ENCODE assay signal across 20 cellular contexts in genomic region chr19:34165295-34165738, GRCh38. TPM values are rescaled to one million over a fixed set of nuclear protein-coding genes. Genes with fewer than 3 reads are reported as not detected.
DNase-seq lines count a peak whose midpoint lies in the region; ATAC-seq, FAIRE-seq and TF ChIP-seq lines count a peak whose summit lies in the region.
"Had no signal": no experiment of that assay in that cellular context is flagged by ENCODE, and none has a peak within 500 bp of the region (broad histone marks: within the 10 kb centered on the region; RNA-seq: fewer than 3 reads in every experiment).

No MANE protein-coding gene starts in this region.

- intact Hi-C loops in right lobe of liver (cut with DNase I) (no loop called here), HepG2 (cut with micrococcal nuclease; ENCODE audit: unreplicated experiment) (no loop called here), K562 (cut with micrococcal nuclease) (no loop called here), upper lobe of right lung (cut with DNase I) (no loop called here)

- H3K27ac ChIP-seq in right lobe of liver: no peak overlapping the region
- no peak overlapping the region for H3K27ac ChIP-seq in HepG2 (ENCODE audit: extremely low read length, insufficient read depth, low read length)
- peak overlapping the region; percentile 63; the same call in 2 of the 3 replicates for H3K27ac ChIP-seq in K562 (ENCODE audit: extremely low read depth, low read depth, low read length)
- no peak overlapping the region for H3K27ac ChIP-seq in upper lobe of right lung
- H3K27ac ChIP-seq: GM23248 had no signal

- H3K4me1 ChIP-seq in right lobe of liver (peaks cover 0 to under 1% (median 0%) of the 10 kb centered on the region in 4 donors), HepG2 (ENCODE audit: insufficient read depth, low read length) (peaks cover 5% of the 10 kb centered on the region), K562 (replicated peaks in 1 of 2; ENCODE audit: control insufficient read depth in 2 of 2, insufficient read depth in 2 of 2, low read length in 2 of 2) (peaks cover 10 to 16% of the 10 kb centered on the region in 2 experiments), upper lobe of right lung (no peaks in the 10 kb centered on the region)

- ATAC-seq in right lobe of liver: peak; percentile 19 to 51 (median 32)
- no peak for ATAC-seq in HepG2
- peak; percentile 75 for ATAC-seq in K562
- peak; percentile 87 for ATAC-seq in upper lobe of right lung
- no peak for ATAC-seq in HG02840 (IDR thresholded peaks at IDR 0.05; ENCODE audit: low FRiP score, unreplicated experiment)
- ATAC-seq: CD8-positive, alpha-beta T cell; HCT116 had no signal

- no peak for DNase-seq in right lobe of liver
- DNase-seq in HepG2 (ENCODE audit: low spot score): no peak
- DNase-seq in SKM-1 (lab: John Stamatoyannopoulos, UW; ENCODE audit: unreplicated experiment): peak; percentile 30
- DNase-seq in K562 (ENCODE audit: extremely low read depth in 1 of 4, low spot score in 3 of 4): peak in 2 of 4 experiments; percentile 41 to 56
- DNase-seq in upper lobe of right lung: no peak
- DNase-seq in NCI-H446 treated with DMSO at 0.1 percent for 48 hours (lab: John Stamatoyannopoulos, UW): no peak
- DNase-seq in GDM1 (lab: John Stamatoyannopoulos, UW): no peak
- DNase-seq: 8988T; CD8-positive, alpha-beta T cell; DMS79; GM23248; MM.1S; NCI-H1417 treated with DMSO at 0.1 percent for 48 hours; NCI-H2029; NCI-H510A; NCI-H82; SHP77 had no signal

- no peak for TF ChIP-seq CTCF in right lobe of liver (IDR thresholded peaks at IDR 0.05)
- no peak for TF ChIP-seq CTCF in HepG2 (CRISPR knock-in tag; IDR thresholded peaks at IDR 0.05)
- TF ChIP-seq CTCF in K562 (IDR thresholded peaks at IDR 0.05 in 2 of 3, conservative IDR thresholded peaks at IDR 0.05 in 1 of 3; ENCODE audit: insufficient read depth in 2 of 3, low read depth in 1 of 3, low read length in 3 of 3): no peak
- TF ChIP-seq CTCF in upper lobe of right lung (IDR thresholded peaks at IDR 0.05): no peak

- FAIRE-seq in HepG2 (lab: Jason Lieb, UNC) (no peak), K562 (lab: Jason Lieb, UNC) (peak; percentile 32)
- FAIRE-seq: D721Med had no signal

- CTCF ChIA-PET in HepG2 (lab: Yijun Ruan, JAX; ENCODE audit: low intra/inter-chr PET ratio, low total read pairs) (no interaction called here), K562 (lab: Yijun Ruan, JAX; ENCODE audit: low intra/inter-chr PET ratio) (interaction anchor here (0.6 kb wide), 1 partner anchor 14 kb away, joined by 4 read pairs; no protein-coding TSS in a partner anchor)

- H3K36me3 ChIP-seq in right lobe of liver (no peaks in the 10 kb centered on the region), HepG2 (replicated peaks in 1 of 2; ENCODE audit: control insufficient read depth in 1 of 2, insufficient read depth in 2 of 2, low read length in 2 of 2) (no peaks in the 10 kb centered on the region), K562 (ENCODE audit: control insufficient read depth, insufficient read depth, low read length) (no peaks in the 10 kb centered on the region), upper lobe of right lung (no peaks in the 10 kb centered on the region)

- no TSS peak for BruUV-seq in HepG2 (replicated peaks; lab: Mats Ljungman, UMichigan)
- no TSS peak for BruUV-seq in K562 (replicated peaks; lab: Mats Ljungman, UMichigan)

- TF ChIP-seq POLR2A in right lobe of liver (IDR thresholded peaks at IDR 0.05) (no peak), HepG2 (IDR thresholded peaks at IDR 0.05; ENCODE audit: insufficient read depth in 1 of 2, low read depth in 2 of 2, low read length in 2 of 2) (no peak), K562 (conservative IDR thresholded peaks at IDR 0.05) (no peak)

- no peak for TF ChIP-seq EP300 in HepG2 (IDR thresholded peaks at IDR 0.05; ENCODE audit: low read depth in 2 of 2, low read length in 2 of 2)
- TF ChIP-seq EP300 in HepG2 (CRISPR knock-in tag; IDR thresholded peaks at IDR 0.05; ENCODE audit: borderline replicate concordance): no peak
- peak; percentile 33; the same call in 1 of the 2 replicates for TF ChIP-seq EP300 in K562 (IDR thresholded peaks at IDR 0.05; ENCODE audit: low read length)

- H3K4me3 ChIP-seq in right lobe of liver: no peak overlapping the region
- no peak overlapping the region for H3K4me3 ChIP-seq in HepG2 (replicated peaks in 1 of 3; ENCODE audit: insufficient read depth in 1 of 3, low read depth in 2 of 3, low read length in 3 of 3)
- H3K4me3 ChIP-seq in K562: no peak overlapping the region
- no peak overlapping the region for H3K4me3 ChIP-seq in upper lobe of right lung
- H3K4me3 ChIP-seq: GM23248 had no signal

- TF ChIP-seq RAD21 in HepG2 (CRISPR knock-in tag; IDR thresholded peaks at IDR 0.05) (no peak), K562 (CRISPR knock-in tag; conservative IDR thresholded peaks at IDR 0.05 in 1 of 2, IDR thresholded peaks at IDR 0.05 in 1 of 2) (no peak)

- H3K4me2 ChIP-seq in HepG2 (ENCODE audit: low read depth, low read length) (no peak overlapping the region), K562 (ENCODE audit: insufficient read depth, low read length) (no peak overlapping the region)

- H4K20me1 ChIP-seq in HepG2 (ENCODE audit: insufficient read depth, low read length) (no peaks in the 10 kb centered on the region), K562 (replicated peaks; ENCODE audit: control insufficient read depth, insufficient read depth, low read length) (no peaks in the 10 kb centered on the region)

- WGBS in right lobe of liver (ENCODE audit: insufficient coverage, low coverage, low lambda C conversion rate, missing lambda C conversion rate): 54% methylated on average over 6 of the region's 8 CpGs
- 50% methylated on average over 8 of the region's 8 CpGs for WGBS in HepG2 (ENCODE audit: low lambda C conversion rate)
- 18% methylated on average over 8 of the region's 8 CpGs for WGBS in K562 (ENCODE audit: insufficient coverage, low coverage, missing lambda C conversion rate)

- H2AFZ ChIP-seq in HepG2 (ENCODE audit: low read length) (no peak overlapping the region), K562 (ENCODE audit: low read depth, low read length) (peak overlapping the region; percentile 96)
- H2AFZ ChIP-seq: GM23248 had no signal

- H3K9me3 ChIP-seq in right lobe of liver (no peaks in the 10 kb centered on the region), HepG2 (ENCODE audit: low read length) (no peaks in the 10 kb centered on the region), K562 (replicated peaks; ENCODE audit: control insufficient read depth, insufficient read depth, low read depth, low read length) (no peaks in the 10 kb centered on the region), upper lobe of right lung (no peaks in the 10 kb centered on the region)

- in situ Hi-C loops in HepG2 (cut with HindIII; ENCODE audit: extremely low pct_ligation_motif_present, low pct_unique_long_range_greater_than_20kb): no loop called here
- in situ Hi-C loops in K562 (cut with MboI): no loop called here

- no peak overlapping the region for H3K9ac ChIP-seq in HepG2 (ENCODE audit: insufficient read depth, low read depth, low read length)
- no peak overlapping the region for H3K9ac ChIP-seq in K562 (ENCODE audit: insufficient read depth in 1 of 2, low read depth in 2 of 2, low read length in 2 of 2)
- H3K9ac ChIP-seq: GM23248 had no signal

- H3K27me3 ChIP-seq in right lobe of liver (no peaks in the 10 kb centered on the region), HepG2 (ENCODE audit: control insufficient read depth in 1 of 2, insufficient read depth in 2 of 2, low read length in 2 of 2) (no peaks in the 10 kb centered on the region), K562 (ENCODE audit: control insufficient read depth in 2 of 2, insufficient read depth in 2 of 2, low read length in 2 of 2) (no peaks in the 10 kb centered on the region), upper lobe of right lung (no peaks in the 10 kb centered on the region)

- H3K79me2 ChIP-seq in HepG2 (ENCODE audit: insufficient read depth, low read length) (no peaks in the 10 kb centered on the region), K562 (ENCODE audit: control insufficient read depth, insufficient read depth, low read length) (no peaks in the 10 kb centered on the region)

- POLR2A ChIA-PET in HepG2 (lab: Yijun Ruan, JAX) (no interaction called here), K562 (lab: Yijun Ruan, JAX) (no interaction called here)

- no peaks in the 10 kb centered on the region for H3K9me1 ChIP-seq in K562 (ENCODE audit: control insufficient read depth, insufficient read depth, low read length)

RNA-seq across cellular contexts. Expression of gene LSM14A, which starts 7.0 kb away (rescaled TPM):
- total RNA-seq in right lobe of liver (10 to 100 TPM; 32.1 to 61.9 (median 50.4) TPM), HepG2 (2016; rRNA removed; fragmentation: Illumina TruSeq; extraction: Trizol) (83.6 and 109 TPM in 2 replicates), K562 (2014; rRNA removed) (95.1 and 111 TPM in 2 replicates), K562 (2014; rRNA removed; fragmentation: Illumina TruSeq; extraction: Trizol) (86.6 and 88.2 TPM in 2 replicates), K562 (2015; rRNA removed; fragmentation: Illumina TruSeq; extraction: Trizol) (90.7 and 93.9 TPM in 2 replicates), K562 (2021) (78.5 and 95.2 TPM in 2 replicates), upper lobe of right lung (92.8 TPM)
- total RNA-seq in HepG2 (2016; cell fraction: cytosol; rRNA removed; fragmentation: Illumina TruSeq; extraction: Trizol; ENCODE audit: low read depth): 79.6 and 86.8 TPM in 2 replicates
- total RNA-seq in HepG2 (2016; cell fraction: insoluble cytoplasmic fraction; rRNA removed; fragmentation: Illumina TruSeq; extraction: Trizol): 89.2 and 94.7 TPM in 2 replicates
- 169 and 188 TPM in 2 replicates for total RNA-seq in HepG2 (2016; cell fraction: membrane; rRNA removed; fragmentation: Illumina TruSeq; extraction: Trizol)
- total RNA-seq in HepG2 (2016; cell fraction: nucleus; rRNA removed; fragmentation: Illumina TruSeq; extraction: Trizol): 40.2 and 49.9 TPM in 2 replicates
- polyA plus RNA-seq in HepG2 (2011; rRNA removed) (62.4 and 77.0 TPM in 2 replicates), K562 (2011; rRNA removed) (118 and 129 TPM in 2 replicates), K562 (2014; fragmentation: Illumina TruSeq; extraction: Trizol) (95.7 and 105 TPM in 2 replicates), K562 (2014; fragmentation: Nextera tagmentation; extraction: Ambion mirVana) (10 to 100 TPM; 19.5 to 25.7 TPM), K562 (2014; rRNA removed) (150 and 179 TPM in 2 replicates)
- polyA plus RNA-seq in HepG2 (2011; cell fraction: cytosol; rRNA removed): 52.2 and 64.2 TPM in 2 replicates
- 37.8 and 45.4 TPM in 2 replicates for polyA plus RNA-seq in HepG2 (2011; cell fraction: nucleus; rRNA removed)
- polyA plus RNA-seq in HepG2 (2012): 77.5 and 77.9 TPM in 2 replicates
- 124 and 135 TPM in 2 replicates for polyA plus RNA-seq in HepG2 (2016; cell fraction: cytosol; fragmentation: Illumina TruSeq; extraction: Trizol; ENCODE audit: low read depth)
- polyA plus RNA-seq in HepG2 (2016; cell fraction: insoluble cytoplasmic fraction; fragmentation: Illumina TruSeq; extraction: Trizol; ENCODE audit: low read depth): 149 and 181 TPM in 2 replicates
- polyA plus RNA-seq in HepG2 (2016; cell fraction: membrane; fragmentation: Illumina TruSeq; extraction: Trizol; ENCODE audit: low read depth): 172 and 199 TPM in 2 replicates
- 67.0 and 73.1 TPM in 2 replicates for polyA plus RNA-seq in HepG2 (2016; cell fraction: nucleus; fragmentation: Illumina TruSeq; extraction: Trizol; ENCODE audit: insufficient read depth, low read depth)
- polyA minus RNA-seq in HepG2 (2011; rRNA and poly(A)+ RNA removed; ENCODE audit: low replicate concordance): 166 and 255 TPM in 2 replicates
- 61.4 and 69.0 TPM in 2 replicates for polyA minus RNA-seq in HepG2 (2011; cell fraction: cytosol; rRNA and poly(A)+ RNA removed)
- polyA minus RNA-seq in HepG2 (2011; cell fraction: nucleus; rRNA and poly(A)+ RNA removed): 87.8 and 114 TPM in 2 replicates
- total RNA-seq in K562 (2011; cell fraction: chromatin; rRNA removed; ENCODE audit: low replicate concordance): 64.2 and 98.3 TPM in 2 replicates
- total RNA-seq in K562 (2011; cell fraction: nucleolus; rRNA removed): 52.0 and 54.5 TPM in 2 replicates
- 63.2 and 73.9 TPM in 2 replicates for total RNA-seq in K562 (2011; cell fraction: nucleoplasm; rRNA removed)
- polyA plus RNA-seq in K562 (2011; cell fraction: cytosol; rRNA removed): 116 and 133 TPM in 2 replicates
- 41.7 and 49.3 TPM in 2 replicates for polyA plus RNA-seq in K562 (2011; cell fraction: nucleus; rRNA removed)
- 90.9 and 131 TPM in 2 replicates for polyA plus RNA-seq in K562 (2012)
- 160 and 181 TPM in 2 replicates for polyA minus RNA-seq in K562 (2011; rRNA and poly(A)+ RNA removed)
- polyA minus RNA-seq in K562 (2011; cell fraction: cytosol; rRNA and poly(A)+ RNA removed): 57.2 and 71.0 TPM in 2 replicates
- polyA minus RNA-seq in K562 (2011; cell fraction: nucleus; rRNA and poly(A)+ RNA removed): 53.3 and 75.0 TPM in 2 replicates

Comparison
In these comparisons a context has a peak if more than half of its experiments do, and no peak if none do; other contexts are left out.
1. ATAC-seq: peak in right lobe of liver (4 of 4), K562 (single experiment) and upper lobe of right lung (single experiment); none in HepG2 (single experiment) and HG02840 (single experiment).